ENCODE assay signal across 8 cellular contexts in genomic region chr16:8963010-8963824, GRCh38. TPM values are rescaled to one million over a fixed set of nuclear protein-coding genes. Genes with fewer than 3 reads are reported as not detected.
DNase-seq lines count a peak whose midpoint lies in the region; ATAC-seq and TF ChIP-seq lines count a peak whose summit lies in the region.

No MANE protein-coding gene starts in this region.

- intact Hi-C loops in heart right ventricle (cut with DNase I) (loop anchor here in 6 of 10 donors (5.0 to 10.0 kb wide), 7 partner anchors 41 to 134 kb away; partner anchors contain the start of gene HAPSTR1 (in 3 of the 6)), Right ventricle myocardium inferior (cut with DNase I) (loop anchor here (5.0 to 10.0 kb wide), 2 partner anchors 48 to 129 kb away; partner anchors contain the start of gene HAPSTR1)

- H3K36me3 ChIP-seq in heart right ventricle = no peaks in the 10 kb centered on the region

- DNase-seq in heart right ventricle (peak in 1 of 2 donors; percentile 28), Right ventricle myocardium inferior (ENCODE audit: missing footprints) (no peak), M059J (ENCODE audit: low read depth) (peak; percentile 8), cardiac fibroblast (ENCODE audit: low read depth in 2 of 2) (no peak), NCI-H446 (lab: John Stamatoyannopoulos, UW) (no peak)
- no peak for DNase-seq in activated CD4-positive, alpha-beta T cell treated with anti-CD3 and anti-CD28 coated beads for 1 hour

- ATAC-seq in heart right ventricle = peak in 1 of 8 donors; percentile 15
- ATAC-seq in Right ventricle myocardium inferior = no peak
- ATAC-seq in GM21529 (IDR thresholded peaks at IDR 0.05; ENCODE audit: unreplicated experiment) = no peak

- WGBS in heart right ventricle, 2 donors = 1% methylated on average over 56 to 134 of the region's 147 CpGs

- no peaks in the 10 kb centered on the region for H3K9me3 ChIP-seq in heart right ventricle
- no peaks in the 10 kb centered on the region for H3K9me3 ChIP-seq in mononuclear cell (ENCODE audit: low read depth, low read length)

- H3K4me3 ChIP-seq in heart right ventricle (peak overlapping the region; percentile 69 to 96 (median 81)), cardiac fibroblast (replicated peaks in 1 of 2; ENCODE audit: low read depth in 2 of 2, low read length in 2 of 2) (peak overlapping the region; percentile 74 to 83), mononuclear cell (ENCODE audit: low read length) (peak overlapping the region; percentile 70)

- H3K4me1 ChIP-seq in heart right ventricle (peaks cover 19 to 58% (median 46%) of the 10 kb centered on the region in 9 donors), mononuclear cell (ENCODE audit: insufficient read depth, low read length) (peaks cover 72% of the 10 kb centered on the region)

- TF ChIP-seq CTCF in heart right ventricle (IDR thresholded peaks at IDR 0.05) = no peak
- no peak for TF ChIP-seq CTCF in cardiac fibroblast (IDR thresholded peaks at IDR 0.05; ENCODE audit: low read depth, low read length)

- H3K27me3 ChIP-seq in heart right ventricle = no peaks in the 10 kb centered on the region
- no peaks in the 10 kb centered on the region for H3K27me3 ChIP-seq in mononuclear cell (ENCODE audit: insufficient read depth, low read length)

- peak overlapping the region; percentile 40 to 94 (median 84) for H3K27ac ChIP-seq in heart right ventricle

RNA-seq across cellular contexts. Expression of gene USP7, which starts 0.5 kb away (rescaled TPM):
- 10 to 100 TPM; 59.0 to 84.8 (median 67.1) TPM for total RNA-seq in heart right ventricle
- 10 to 100 TPM; 22.2 to 24.9 TPM for polyA plus RNA-seq in heart right ventricle
- 61.6 TPM for total RNA-seq in Right ventricle myocardium inferior
- 35.0 and 56.1 TPM in 2 replicates for total RNA-seq in M059J (2014; rRNA removed; shearing (Covaris generic))
- 209 TPM for total RNA-seq in mononuclear cell
